Comparison of ENCODE assay signal across 11 cellular contexts in the genomic region with DNA sequence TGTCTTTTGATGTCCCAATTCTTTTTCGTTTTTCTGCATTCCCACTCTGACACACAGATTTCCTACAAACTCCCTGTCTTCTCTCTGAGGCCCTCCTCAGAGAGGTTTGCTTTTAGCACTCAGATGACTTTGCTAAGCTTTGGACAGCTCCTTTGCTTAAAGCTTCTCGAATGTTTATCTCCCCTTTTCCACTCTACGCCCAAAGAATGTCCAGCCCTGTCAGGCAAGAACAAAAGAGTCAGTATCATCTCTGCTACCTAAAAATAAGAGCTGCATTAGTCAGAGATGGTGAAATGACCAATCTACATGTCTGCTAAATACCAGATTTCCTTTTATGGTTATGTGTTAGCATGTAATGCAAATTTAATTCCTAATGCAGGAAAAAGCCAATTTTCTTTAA. TPM values are rescaled to one million over a fixed set of nuclear protein-coding genes. Genes with fewer than 3 reads are reported as not detected.
DNase-seq lines count a peak whose midpoint lies in the region; TF ChIP-seq lines count a peak whose summit lies in the region.
"Had no signal": no experiment of that assay in that cellular context is flagged by ENCODE, and none has a peak within 500 bp of the region (broad histone marks: within the 10 kb centered on the region; RNA-seq: fewer than 3 reads in every experiment).

No MANE protein-coding gene starts in this region.

- H3K4ac ChIP-seq in mesenchymal stem cell (ENCODE audit: low read depth in 1 of 2, low read length in 2 of 2), result no peak overlapping the region

- H3K36me3 ChIP-seq in mesenchymal stem cell (ENCODE audit: control insufficient read depth in 1 of 2, insufficient read depth in 2 of 2, low read depth in 1 of 2, low read length in 2 of 2) (peaks cover 0 to 27% of the 10 kb centered on the region in 2 experiments), WERI-Rb-1 (no peaks in the 10 kb centered on the region), adrenal gland (replicated peaks in 1 of 2) (peaks cover 0 to 11% of the 10 kb centered on the region in 2 donors), colonic mucosa (no peaks in the 10 kb centered on the region)

- no peak overlapping the region for H2BK120ac ChIP-seq in mesenchymal stem cell (ENCODE audit: low read depth, low read length)

- no peak overlapping the region for H4K8ac ChIP-seq in mesenchymal stem cell (ENCODE audit: low read length)

- TF ChIP-seq CTCF in AG04450 (IDR thresholded peaks at IDR 0.05; ENCODE audit: low read depth, low read length), result no peak
- TF ChIP-seq CTCF in epithelial cell of proximal tubule (conservative IDR thresholded peaks at IDR 0.05; ENCODE audit: low read depth, low read length), result no peak
- TF ChIP-seq CTCF in GM10266 (IDR thresholded peaks at IDR 0.05; ENCODE audit: control insufficient read depth, insufficient read depth, low read depth, missing control alignments), result no peak
- TF ChIP-seq CTCF in WERI-Rb-1 (IDR thresholded peaks at IDR 0.05; ENCODE audit: low read depth, low read length), result no peak
- TF ChIP-seq CTCF in adrenal gland (IDR thresholded peaks at IDR 0.05), result no peak
- no peak for TF ChIP-seq CTCF in colonic mucosa (IDR thresholded peaks at IDR 0.05)

- no peak overlapping the region for H2AK5ac ChIP-seq in mesenchymal stem cell (ENCODE audit: low read length, severe bottlenecking)

- WGBS in mesenchymal stem cell, result 21% methylated on average over 2 of the region's 3 CpGs
- WGBS in adrenal gland, 4 donors, result 66 to 76% (median 76%) methylated on average over 3 of the region's 3 CpGs

- H2BK15ac ChIP-seq in mesenchymal stem cell (ENCODE audit: low read depth, poor library complexity, severe bottlenecking), result no peak overlapping the region

- H2AFZ ChIP-seq in mesenchymal stem cell (ENCODE audit: low read depth, low read length), result no peak overlapping the region
- H2AFZ ChIP-seq: parathyroid adenoma had no signal

- H2BK5ac ChIP-seq in mesenchymal stem cell (ENCODE audit: low read depth, low read length, poor library complexity, severe bottlenecking), result no peak overlapping the region

- no peak overlapping the region for H2BK12ac ChIP-seq in mesenchymal stem cell (ENCODE audit: low read length in 2 of 2)

- H3K18ac ChIP-seq in mesenchymal stem cell (ENCODE audit: low read depth in 1 of 2, low read length in 2 of 2), result no peak overlapping the region

- no peak for TF ChIP-seq POLR2A in adrenal gland (IDR thresholded peaks at IDR 0.05)

- H3K9ac ChIP-seq in mesenchymal stem cell (ENCODE audit: low read length), result peak overlapping the region; percentile 7
- H3K9ac ChIP-seq in colonic mucosa (ENCODE audit: low read depth in 2 of 2, low read length in 2 of 2), result no peak overlapping the region
- H3K9ac ChIP-seq: BLaER1, parathyroid adenoma had no signal

- no peak overlapping the region for H3K4me3 ChIP-seq in AG04450 (ENCODE audit: low read depth, low read length)
- no peak overlapping the region for H3K4me3 ChIP-seq in epithelial cell of proximal tubule (ENCODE audit: low read depth, low read length)
- no peak overlapping the region for H3K4me3 ChIP-seq in mesenchymal stem cell (ENCODE audit: insufficient read depth in 1 of 2, low read depth in 1 of 2, low read length in 2 of 2)
- H3K4me3 ChIP-seq in WERI-Rb-1 (ENCODE audit: low read depth, low read length), result no peak overlapping the region
- H3K4me3 ChIP-seq in adrenal gland, result no peak overlapping the region
- no peak overlapping the region for H3K4me3 ChIP-seq in colonic mucosa
- H3K4me3 ChIP-seq: BLaER1 had no signal

- DNase-seq in AG04450 (ENCODE audit: low read depth, low spot score) (peak; percentile 79), NCI-H1048 (lab: John Stamatoyannopoulos, UW) (peak; percentile 12), epithelial cell of proximal tubule (ENCODE audit: low read depth) (peak; percentile 64), mesenchymal stem cell (peak; percentile 78), GM10266 (ENCODE audit: extremely low spot score) (no peak), WERI-Rb-1 (no peak), adrenal gland (no peak), colonic mucosa (no peak)
- DNase-seq: T-helper 2 cell had no signal

- no peak overlapping the region for H3K14ac ChIP-seq in mesenchymal stem cell (ENCODE audit: low read length in 2 of 2)

- H3K23ac ChIP-seq in mesenchymal stem cell (ENCODE audit: low read length in 2 of 2), result no peak overlapping the region

- intact Hi-C loops in adrenal gland (cut with DNase I) (no loop called here), colonic mucosa (cut with DNase I) (no loop called here)

- H3K4me2 ChIP-seq in mesenchymal stem cell (ENCODE audit: low read length, poor library complexity, severe bottlenecking), result no peak overlapping the region
- H3K4me2 ChIP-seq: BLaER1 had no signal

- H3K9me3 ChIP-seq in AG04450 (ENCODE audit: control insufficient read depth, insufficient read depth, low read length), result no peaks in the 10 kb centered on the region
- H3K9me3 ChIP-seq in mesenchymal stem cell (ENCODE audit: control insufficient read depth, low read length), result no peaks in the 10 kb centered on the region
- no peaks in the 10 kb centered on the region for H3K9me3 ChIP-seq in WERI-Rb-1 (ENCODE audit: severe bottlenecking)
- no peaks in the 10 kb centered on the region for H3K9me3 ChIP-seq in adrenal gland (replicated peaks in 1 of 3)
- no peaks in the 10 kb centered on the region for H3K9me3 ChIP-seq in colonic mucosa

- H4K91ac ChIP-seq in mesenchymal stem cell (ENCODE audit: low read length), result no peak overlapping the region

- CTCF ChIA-PET in AG04450 (lab: Charles Lee), result interaction anchor here (3.0 kb wide), 1 partner anchor 258 kb away, joined by 24 read pairs; no protein-coding TSS in a partner anchor

- POLR2A ChIA-PET in AG04450 (lab: Yijun Ruan, JAX), result interaction anchor here (0.6 kb wide), 1 partner anchor 253 kb away, joined by 3 read pairs; no protein-coding TSS in a partner anchor

- peaks cover 2% of the 10 kb centered on the region for H3K4me1 ChIP-seq in mesenchymal stem cell (ENCODE audit: control insufficient read depth, insufficient read depth, low read depth, low read length)
- H3K4me1 ChIP-seq in adrenal gland (replicated peaks in 1 of 2), result no peaks in the 10 kb centered on the region
- H3K4me1 ChIP-seq in colonic mucosa, result no peaks in the 10 kb centered on the region
- H3K4me1 ChIP-seq: BLaER1, parathyroid adenoma had no signal

- no peak overlapping the region for H3K27ac ChIP-seq in AG04450 (ENCODE audit: low read depth, low read length)
- H3K27ac ChIP-seq in mesenchymal stem cell (ENCODE audit: low read length, poor library complexity, severe bottlenecking), result peak overlapping the region; percentile 28
- no peak overlapping the region for H3K27ac ChIP-seq in WERI-Rb-1
- H3K27ac ChIP-seq in adrenal gland, result no peak overlapping the region
- no peak overlapping the region for H3K27ac ChIP-seq in colonic mucosa
- H3K27ac ChIP-seq: BLaER1, parathyroid adenoma had no signal

- no peaks in the 10 kb centered on the region for H3K79me1 ChIP-seq in mesenchymal stem cell (replicated peaks; ENCODE audit: low read length, poor library complexity, severe bottlenecking)

- H3K27me3 ChIP-seq in AG04450 (ENCODE audit: control insufficient read depth, insufficient read depth, low read length) (no peaks in the 10 kb centered on the region), mesenchymal stem cell (ENCODE audit: control insufficient read depth in 1 of 2, insufficient read depth in 1 of 2, low read length in 2 of 2) (no peaks in the 10 kb centered on the region), WERI-Rb-1 (ENCODE audit: insufficient read depth, low read depth, severe bottlenecking) (no peaks in the 10 kb centered on the region), adrenal gland (no peaks in the 10 kb centered on the region), colonic mucosa (no peaks in the 10 kb centered on the region)
- H3K27me3 ChIP-seq: BLaER1 had no signal

RNA-seq across cellular contexts. Expression of a gene that starts 56.8 kb away (rescaled TPM):
- 16.4 and 21.2 TPM in 2 replicates for polyA plus RNA-seq in AG04450 (2011; rRNA removed)
- 29.7 and 31.2 TPM in 2 replicates for polyA minus RNA-seq in AG04450 (2011; rRNA and poly(A)+ RNA removed)
- 9.9 and 13.1 TPM in 2 replicates for total RNA-seq in epithelial cell of proximal tubule
- 26.7 TPM for polyA plus RNA-seq in mesenchymal stem cell (2013, experiment 1 of 2)
- polyA plus RNA-seq in mesenchymal stem cell (2013, experiment 2 of 2), result 27.1 TPM
- total RNA-seq in adrenal gland, result 10 to 100 TPM; 16.0 to 34.6 (median 21.9) TPM
- polyA plus RNA-seq in adrenal gland, result 10 to 100 TPM; 11.7 to 37.1 (median 14.2) TPM
- 100 to 1,000 TPM in 1 of 2 donors, 10 to 100 TPM in 1; 99.9 to 113 TPM for total RNA-seq in colonic mucosa

Comparison
In these comparisons a context has a peak if more than half of its experiments do, and no peak if none do; other contexts are left out.
1. DNase-seq: peak in AG04450 (single experiment), NCI-H1048 (single experiment), epithelial cell of proximal tubule (single experiment) and mesenchymal stem cell (single experiment); none in GM10266 (single experiment), WERI-Rb-1 (single experiment), adrenal gland (0 of 7) and colonic mucosa (single experiment).